In genomic region chr12:126936181-126936851, GRCh38 we compare ENCODE assay signal across 10 cellular contexts.
DNase-seq lines count a peak whose midpoint lies in the region; ATAC-seq, FAIRE-seq and TF ChIP-seq lines count a peak whose summit lies in the region.
"Had no signal": no experiment of that assay in that cellular context is flagged by ENCODE, and none has a peak within 500 bp of the region (broad histone marks: within the 10 kb centered on the region; RNA-seq: fewer than 3 reads in every experiment).

No MANE protein-coding gene starts in this region.

- H3K27ac ChIP-seq in GM12878 (ENCODE audit: control insufficient read depth, insufficient read depth) (no peak overlapping the region), ovary (no peak overlapping the region)

- DNase-seq in Calu3, result peak; percentile 38
- DNase-seq in GM12878 (ENCODE audit: low read depth, low spot score), result peak; percentile 7
- DNase-seq in mucosa of gallbladder (ENCODE audit: low spot score), result peak; percentile 57
- no peak for DNase-seq in ovary
- no peak for DNase-seq in NCI-H187 treated with DMSO at 0.1 percent for 48 hours (lab: John Stamatoyannopoulos, UW)
- DNase-seq in COLO829 (ENCODE audit: low spot score), result no peak
- DNase-seq in NCI-H1417 treated with DMSO at 0.1 percent for 48 hours (lab: John Stamatoyannopoulos, UW), result no peak
- DNase-seq: GF-D8, NCI-H1092 had no signal

- no peak for FAIRE-seq in GM12878 (lab: Jason Lieb, UNC)

- no peak overlapping the region for H2AFZ ChIP-seq in GM12878 (ENCODE audit: control insufficient read depth, low read depth, low read length)

- H3K79me2 ChIP-seq in GM12878 (ENCODE audit: control insufficient read depth, insufficient read depth, low read length), result no peaks in the 10 kb centered on the region

- no peaks in the 10 kb centered on the region for H3K27me3 Mint-ChIP-seq in Calu3 (ENCODE audit: unreplicated experiment)

- RAD21 ChIA-PET in GM12878 (lab: Charles Lee; ENCODE audit: unreplicated experiment), result no interaction called here

- H4K20me1 ChIP-seq in GM12878 (ENCODE audit: control insufficient read depth, insufficient read depth), result no peaks in the 10 kb centered on the region

- TF ChIP-seq RAD21 in GM12878 (IDR thresholded peaks at IDR 0.05; ENCODE audit: insufficient read depth, low read depth, low read length), result no peak

- H3K27ac Mint-ChIP-seq in Calu3 (ENCODE audit: unreplicated experiment), result peak overlapping the region; percentile 8

- no peak for TF ChIP-seq EP300 in GM12878 (IDR thresholded peaks at IDR 0.05; ENCODE audit: borderline replicate concordance in 1 of 2, control insufficient read depth in 1 of 2, low read depth in 2 of 2, low read length in 2 of 2)
- TF ChIP-seq EP300 in ovary (IDR thresholded peaks at IDR 0.05), result no peak

- H3K4me3 Mint-ChIP-seq in Calu3 (ENCODE audit: low read depth, unreplicated experiment), result peak overlapping the region; percentile 11

- POLR2A ChIA-PET in GM12878 (lab: Charles Lee), result no interaction called here

- BruUV-seq in Calu3 (replicated peaks; lab: Mats Ljungman, UMichigan) (no TSS peak), GM12878 (replicated peaks; lab: Mats Ljungman, UMichigan) (no TSS peak)

- no peaks in the 10 kb centered on the region for H3K9me3 ChIP-seq in GM12878 (replicated peaks; ENCODE audit: control insufficient read depth, insufficient read depth, low read length)
- no peaks in the 10 kb centered on the region for H3K9me3 ChIP-seq in ovary

- H3K4me1 Mint-ChIP-seq in Calu3 (ENCODE audit: low read depth, unreplicated experiment), result peaks cover 8% of the 10 kb centered on the region

- no peak overlapping the region for H3K4me2 ChIP-seq in GM12878 (ENCODE audit: control insufficient read depth, insufficient read depth)

- H3K36me3 Mint-ChIP-seq in Calu3 (ENCODE audit: insufficient read depth, unreplicated experiment), result no peaks in the 10 kb centered on the region

- H3K4me1 ChIP-seq in GM12878 (ENCODE audit: control insufficient read depth, insufficient read depth, low read length), result no peaks in the 10 kb centered on the region
- no peaks in the 10 kb centered on the region for H3K4me1 ChIP-seq in ovary (ENCODE audit: insufficient read depth)

- SMC1A ChIA-PET in GM12878 (lab: Charles Lee; ENCODE audit: uncharacterized antibody, unreplicated experiment), result interaction anchor here (1.2 kb wide), 1 partner anchor 8 kb away, joined by 3 read pairs; no protein-coding TSS in a partner anchor

- intact Hi-C loops in Calu3 (cut with micrococcal nuclease; ENCODE audit: unreplicated experiment), result no loop called here
- intact Hi-C loops in GM12878 (cut with micrococcal nuclease; ENCODE audit: unreplicated experiment), result no loop called here
- intact Hi-C loops in ovary (cut with DNase I), result no loop called here

- no peak overlapping the region for H3K9ac ChIP-seq in GM12878 (ENCODE audit: control insufficient read depth, insufficient read depth, low read length)

- TF ChIP-seq CTCF in Calu3 (IDR thresholded peaks at IDR 0.05; ENCODE audit: unreplicated experiment) (no peak), GM12878 (IDR thresholded peaks at IDR 0.05 in 2 of 3, conservative IDR thresholded peaks at IDR 0.05 in 1 of 3; ENCODE audit: control insufficient read depth in 2 of 3, extremely low read depth in 1 of 3, insufficient read depth in 1 of 3, low read depth in 3 of 3, low read length in 3 of 3) (no peak), ovary (IDR thresholded peaks at IDR 0.05) (no peak)

- CTCF ChIA-PET in Calu3 (lab: Charles Lee) (no interaction called here), GM12878 (lab: Yijun Ruan, JAX) (no interaction called here)

- H3K36me3 ChIP-seq in GM12878 (ENCODE audit: control insufficient read depth in 2 of 2, insufficient read depth in 2 of 2, low read length in 1 of 2) (no peaks in the 10 kb centered on the region), ovary (no peaks in the 10 kb centered on the region)

- H3K27me3 ChIP-seq in GM12878 (replicated peaks in 1 of 2; ENCODE audit: control insufficient read depth in 2 of 2, insufficient read depth in 2 of 2, low read length in 1 of 2) (no peaks in the 10 kb centered on the region), ovary (no peaks in the 10 kb centered on the region)

- WGBS in GM12878 (ENCODE audit: insufficient coverage, insufficient replicate concordance, low lambda C conversion rate, missing lambda C conversion rate), result 1% methylated on average over 11 of the region's 11 CpGs
- WGBS in ovary, 3 donors, result 62 to 73% (median 63%) methylated on average over 11 of the region's 11 CpGs

- in situ Hi-C loops in GM12878 (cut with MboI), result no loop called here

- ATAC-seq in HG03354 (IDR thresholded peaks at IDR 0.05; ENCODE audit: poor library complexity, severe bottlenecking, unreplicated experiment) (peak; percentile 59), GM12878 (peak; percentile 70)

- no peak overlapping the region for H3K4me3 ChIP-seq in GM12878
- H3K4me3 ChIP-seq in ovary, result no peak overlapping the region

- H3K9me3 Mint-ChIP-seq in Calu3 (ENCODE audit: low read depth, unreplicated experiment), result peaks cover 13% of the 10 kb centered on the region

- TF ChIP-seq POLR2A in GM12878 (IDR thresholded peaks at IDR 0.05; ENCODE audit: low read depth, low read length) (no peak), ovary (IDR thresholded peaks at IDR 0.05) (no peak)

TF ChIP-seq in GM12878, 131 proteins besides CTCF, POLR2A, EP300 and RAD21:
- no peak for TF ChIP-seq HSF1 (IDR thresholded peaks at IDR 0.05; ENCODE audit: low read depth, low read length)
- peak; percentile 57 to 73; a peak in 3 of 4 replicates for TF ChIP-seq BHLHE40 (IDR thresholded peaks at IDR 0.05; ENCODE audit: borderline replicate concordance in 1 of 2, low read depth in 2 of 2, low read length in 1 of 2)

Comparison
In these comparisons a context has a peak if more than half of its experiments do, and no peak if none do; other contexts are left out.
1. DNase-seq: peak in Calu3 (single experiment), GM12878 (single experiment) and mucosa of gallbladder (single experiment); none in ovary (0 of 5), NCI-H187 treated with DMSO at 0.1 percent for 48 hours (single experiment), COLO829 (single experiment) and NCI-H1417 treated with DMSO at 0.1 percent for 48 hours (single experiment).